ENCODE assay signal across 1 cellular context in the genomic region with DNA sequence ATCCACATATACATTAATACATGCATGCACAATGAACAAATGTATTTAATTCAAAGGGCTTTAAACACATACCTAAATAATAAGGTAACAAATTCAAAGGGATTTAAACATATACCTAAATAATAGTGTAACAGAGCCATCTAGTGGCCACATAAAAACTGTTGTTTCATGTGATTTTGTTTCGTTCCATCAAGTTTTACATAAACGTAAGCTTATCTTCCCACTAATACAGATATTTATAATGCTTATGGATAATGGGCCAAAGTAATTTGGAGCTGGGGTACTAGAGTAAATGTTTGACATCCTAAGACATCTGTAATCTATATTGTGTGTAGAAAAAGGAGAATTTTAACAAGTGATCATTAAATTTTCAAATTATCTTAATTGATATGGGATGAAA.
TF ChIP-seq lines count a peak whose summit lies in the region.

No MANE protein-coding gene starts in this region.

TF ChIP-seq in H1, 55 proteins besides CTCF, POLR2A, EP300 and RAD21 (continued from another document):
- TF ChIP-seq RBBP5 (IDR thresholded peaks at IDR 0.05; ENCODE audit: borderline replicate concordance, low read depth, low read length) (no peak), NANOG (IDR thresholded peaks at IDR 0.05; ENCODE audit: insufficient read depth, low read depth, low read length, poor library complexity, severe bottlenecking) (no peak), SAP30 (IDR thresholded peaks at IDR 0.05; ENCODE audit: insufficient read depth, insufficient replicate concordance, low read length) (no peak), GTF2F1 (IDR thresholded peaks at IDR 0.05; ENCODE audit: borderline replicate concordance, low read depth, low read length) (no peak), RFX5 (IDR thresholded peaks at IDR 0.05; ENCODE audit: borderline replicate concordance, low read depth, low read length) (no peak)
